ENCODE assay signal across 9 cellular contexts in genomic region chr1:234927312-234927967, GRCh38.
DNase-seq lines count a peak whose midpoint lies in the region; ATAC-seq, FAIRE-seq and TF ChIP-seq lines count a peak whose summit lies in the region.
"Had no signal": no experiment of that assay in that cellular context is flagged by ENCODE, and none has a peak within 500 bp of the region (broad histone marks: within the 10 kb centered on the region; RNA-seq: fewer than 3 reads in every experiment).

No MANE protein-coding gene starts in this region.

- H3K9me2 ChIP-seq in Karpas-422 (replicated peaks; ENCODE audit: insufficient read depth, low read length), result no peaks in the 10 kb centered on the region

- H3K4me1 ChIP-seq in Karpas-422 (ENCODE audit: low read length) (peaks cover 11% of the 10 kb centered on the region), endodermal cell (ENCODE audit: control insufficient read depth, insufficient read depth, low read length) (peaks cover 14% of the 10 kb centered on the region)

- H3K9me3 Mint-ChIP-seq in activated naive CD4-positive, alpha-beta T cell treated with anti-CD3 and anti-CD28 coated beads, Interleukin-2, amount 10 ng/mL, durations not matched to agents 7 days and 5 days, result peaks cover 7% of the 10 kb centered on the region
- H3K9me3 Mint-ChIP-seq in endodermal cell (no peaks in the 10 kb centered on the region), type B pancreatic cell (no peaks in the 10 kb centered on the region)

- peaks cover 48% of the 10 kb centered on the region for H3K4me1 Mint-ChIP-seq in activated naive CD4-positive, alpha-beta T cell treated with anti-CD3 and anti-CD28 coated beads, Interleukin-2, amount 10 ng/mL, durations not matched to agents 7 days and 5 days
- H3K4me1 Mint-ChIP-seq in endodermal cell (peaks cover 34% of the 10 kb centered on the region), type B pancreatic cell (ENCODE audit: unreplicated experiment) (peaks cover 37% of the 10 kb centered on the region)

- no peaks in the 10 kb centered on the region for H3K36me3 ChIP-seq in Karpas-422 (ENCODE audit: insufficient read depth, low read length)
- H3K36me3 ChIP-seq in endodermal cell (ENCODE audit: control insufficient read depth, insufficient read depth, low read length), result no peaks in the 10 kb centered on the region

- peak overlapping the region; percentile 36 for H3K4me3 Mint-ChIP-seq in activated naive CD4-positive, alpha-beta T cell treated with anti-CD3 and anti-CD28 coated beads, Interleukin-2, amount 10 ng/mL, durations not matched to agents 7 days and 5 days
- no peak overlapping the region for H3K4me3 Mint-ChIP-seq in endodermal cell
- peak overlapping the region; percentile 19 for H3K4me3 Mint-ChIP-seq in type B pancreatic cell

- H3K79me2 ChIP-seq in Karpas-422 (ENCODE audit: low read length), result no peaks in the 10 kb centered on the region

- no peak for ATAC-seq in GM19397 (IDR thresholded peaks at IDR 0.05; ENCODE audit: unreplicated experiment)

- H3K9me3 ChIP-seq in Karpas-422 (ENCODE audit: low read length) (no peaks in the 10 kb centered on the region), endodermal cell (ENCODE audit: control insufficient read depth, low read length) (no peaks in the 10 kb centered on the region)

- DNase-seq in activated naive CD4-positive, alpha-beta T cell treated with anti-CD3 and anti-CD28 coated beads, Interleukin-2, amount 10 ng/mL, durations not matched to agents 7 days and 5 days, result no peak
- DNase-seq in activated naive CD4-positive, alpha-beta T cell treated with Interleukin-2 at 50 U/mL for 16 hours, result no peak
- DNase-seq in Karpas-422, result no peak
- no peak for DNase-seq in endodermal cell
- no peak for DNase-seq in type B pancreatic cell (ENCODE audit: extremely low spot score, unreplicated experiment)
- DNase-seq in NCI-H2171 (lab: John Stamatoyannopoulos, UW), result no peak
- DNase-seq in HTR-8/SVneo (ENCODE audit: insufficient read length, low spot score), result no peak
- DNase-seq: NCI-H524 treated with DMSO at 0.1 percent for 48 hours had no signal

- FAIRE-seq in HTR-8/SVneo (lab: Jason Lieb, UNC), result no peak

- H3K4me2 ChIP-seq in Karpas-422 (ENCODE audit: low read depth, low read length, poor library complexity, severe bottlenecking), result peak overlapping the region; percentile 49

- H3K4me3 ChIP-seq in Karpas-422 (ENCODE audit: low read length) (no peak overlapping the region), endodermal cell (ENCODE audit: low read length) (no peak overlapping the region)

- peaks cover 4% of the 10 kb centered on the region for H3K27me3 Mint-ChIP-seq in activated naive CD4-positive, alpha-beta T cell treated with anti-CD3 and anti-CD28 coated beads, Interleukin-2, amount 10 ng/mL, durations not matched to agents 7 days and 5 days
- H3K27me3 Mint-ChIP-seq in endodermal cell (ENCODE audit: insufficient read depth) (peaks cover 3% of the 10 kb centered on the region), type B pancreatic cell (no peaks in the 10 kb centered on the region)

- TF ChIP-seq CTCF in endodermal cell (conservative IDR thresholded peaks at IDR 0.05) (no peak), type B pancreatic cell (conservative IDR thresholded peaks at IDR 0.05) (no peak)

- H3K27ac ChIP-seq in Karpas-422 (ENCODE audit: low read length), result no peak overlapping the region
- no peak overlapping the region for H3K27ac ChIP-seq in endodermal cell (ENCODE audit: low read depth, low read length)

- CTCF ChIA-PET in activated naive CD4-positive, alpha-beta T cell treated with anti-CD3 and anti-CD28 coated beads, Interleukin-2, amount 10 ng/mL, durations not matched to agents 7 days and 5 days (lab: Charles Lee), result interaction anchor here (1.0 to 2.0 kb wide), 7 partner anchors 30 to 203 kb away, joined by 3 to 13 read pairs (median 6); no protein-coding TSS in a partner anchor

- no peak overlapping the region for H2AFZ ChIP-seq in Karpas-422 (ENCODE audit: low read length)

- H4K20me1 ChIP-seq in Karpas-422 (ENCODE audit: insufficient read depth, low read depth, low read length), result no peaks in the 10 kb centered on the region

- H3K27me3 ChIP-seq in Karpas-422 (ENCODE audit: low read length), result no peaks in the 10 kb centered on the region
- H3K27me3 ChIP-seq in endodermal cell (ENCODE audit: control insufficient read depth, insufficient read depth, low read length, poor library complexity, severe bottlenecking), result no peaks in the 10 kb centered on the region

- 92 to 96% methylated on average over 3 to 10 of the region's 10 CpGs for WGBS in endodermal cell (ENCODE audit: insufficient coverage in 1 of 2, insufficient read length in 1 of 2), 2 experiments

- H3K27ac Mint-ChIP-seq in activated naive CD4-positive, alpha-beta T cell treated with anti-CD3 and anti-CD28 coated beads, Interleukin-2, amount 10 ng/mL, durations not matched to agents 7 days and 5 days, result peak overlapping the region; percentile 94
- H3K27ac Mint-ChIP-seq in endodermal cell, result peak overlapping the region; percentile 14
- H3K27ac Mint-ChIP-seq in type B pancreatic cell, result no peak overlapping the region

- H3K9ac ChIP-seq in Karpas-422 (ENCODE audit: low read length) (no peak overlapping the region), endodermal cell (ENCODE audit: extremely low read depth, low read length, poor library complexity, severe bottlenecking) (no peak overlapping the region)

- H3K36me3 Mint-ChIP-seq in activated naive CD4-positive, alpha-beta T cell treated with anti-CD3 and anti-CD28 coated beads, Interleukin-2, amount 10 ng/mL, durations not matched to agents 7 days and 5 days, result no peaks in the 10 kb centered on the region
- H3K36me3 Mint-ChIP-seq in endodermal cell (ENCODE audit: low read depth) (no peaks in the 10 kb centered on the region), type B pancreatic cell (no peaks in the 10 kb centered on the region)
